ENCODE assay signal across 15 cellular contexts in genomic region chr21:28089599-28090421, GRCh38.
A peak's percentile ranks its signal among the peaks of the same experiment; 100 is the strongest.
DNase-seq lines count a peak whose midpoint lies in the region; ATAC-seq and TF ChIP-seq lines count a peak whose summit lies in the region.
"Had no signal": no experiment of that assay in that cellular context is flagged by ENCODE, and none has a peak within 500 bp of the region (broad histone marks: within the 10 kb centered on the region; RNA-seq: fewer than 3 reads in every experiment).

No MANE protein-coding gene starts in this region.

- ATAC-seq in thoracic aorta (ENCODE audit: insufficient number of reproducible peaks, low FRiP score, low read depth), result no peak
- no peak for ATAC-seq in lower lobe of right lung

- H3K27ac ChIP-seq in thoracic aorta, result peak overlapping the region; percentile 16 to 40
- H3K27ac ChIP-seq in lower lobe of right lung, result no peak overlapping the region
- H3K27ac ChIP-seq: Peyer's patch, prostate gland had no signal

- peak; percentile 18 for DNase-seq in NCI-H460 (ENCODE audit: extremely low read depth, low read depth)
- peak; percentile 41 for DNase-seq in epithelial cell of esophagus (ENCODE audit: low read depth)
- DNase-seq in kidney tubule cell (ENCODE audit: low spot score), result peak; percentile 67
- no peak for DNase-seq in thoracic aorta (ENCODE audit: low spot score)
- no peak for DNase-seq in SK-N-DZ (ENCODE audit: low spot score)
- no peak for DNase-seq in cerebellum (ENCODE audit: low spot score)
- DNase-seq in lower lobe of right lung, result no peak
- DNase-seq: activated CD4-positive, alpha-beta T cell treated with anti-CD3 and anti-CD28 coated beads, Interleukin-2, amount 10 ng/mL, durations not matched to agents 7 days and 5 days; amniotic stem cell; C1 segment of cervical spinal cord; DND-41; NCI-H1092; NCI-H446 treated with DMSO at 0.1 percent for 48 hours had no signal

- H3K4me1 ChIP-seq in thoracic aorta (ENCODE audit: control insufficient read depth in 1 of 2, low read depth in 2 of 2) (peaks cover 0 to 5% of the 10 kb centered on the region in 2 donors), lower lobe of right lung (no peaks in the 10 kb centered on the region)
- H3K4me1 ChIP-seq: Peyer's patch, prostate gland had no signal

- intact Hi-C loops in lower lobe of right lung (cut with DNase I), result no loop called here

- TF ChIP-seq CTCF in epithelial cell of esophagus (IDR thresholded peaks at IDR 0.05; ENCODE audit: insufficient read depth, low read depth, low read length, missing control alignments) (no peak), thoracic aorta (IDR thresholded peaks at IDR 0.05) (no peak), lower lobe of right lung (IDR thresholded peaks at IDR 0.05) (no peak)

- H3K27me3 ChIP-seq in thoracic aorta (replicated peaks; ENCODE audit: insufficient read depth) (no peaks in the 10 kb centered on the region), lower lobe of right lung (ENCODE audit: low read depth) (no peaks in the 10 kb centered on the region)
- H3K27me3 ChIP-seq: Peyer's patch had no signal

- H3K9me3 ChIP-seq in thoracic aorta (no peaks in the 10 kb centered on the region), lower lobe of right lung (no peaks in the 10 kb centered on the region)
- H3K9me3 ChIP-seq: Peyer's patch, prostate gland had no signal

- H3K4me3 ChIP-seq in epithelial cell of esophagus (ENCODE audit: low read length), result no peak overlapping the region
- H3K4me3 ChIP-seq in thoracic aorta, result peak overlapping the region; percentile 65
- H3K4me3 ChIP-seq in lower lobe of right lung, result no peak overlapping the region
- H3K4me3 ChIP-seq: prostate gland had no signal

- no peaks in the 10 kb centered on the region for H3K36me3 ChIP-seq in thoracic aorta
- no peaks in the 10 kb centered on the region for H3K36me3 ChIP-seq in lower lobe of right lung
- H3K36me3 ChIP-seq: Peyer's patch, prostate gland had no signal

Comparison
In these comparisons a context has a peak if more than half of its experiments do, and no peak if none do; other contexts are left out.
1. DNase-seq: peak in NCI-H460 (single experiment), epithelial cell of esophagus (single experiment) and kidney tubule cell (single experiment); none in thoracic aorta (single experiment), SK-N-DZ (single experiment), cerebellum (single experiment) and lower lobe of right lung (single experiment).